1 cellular context compared by ENCODE assay signal in the genomic region with DNA sequence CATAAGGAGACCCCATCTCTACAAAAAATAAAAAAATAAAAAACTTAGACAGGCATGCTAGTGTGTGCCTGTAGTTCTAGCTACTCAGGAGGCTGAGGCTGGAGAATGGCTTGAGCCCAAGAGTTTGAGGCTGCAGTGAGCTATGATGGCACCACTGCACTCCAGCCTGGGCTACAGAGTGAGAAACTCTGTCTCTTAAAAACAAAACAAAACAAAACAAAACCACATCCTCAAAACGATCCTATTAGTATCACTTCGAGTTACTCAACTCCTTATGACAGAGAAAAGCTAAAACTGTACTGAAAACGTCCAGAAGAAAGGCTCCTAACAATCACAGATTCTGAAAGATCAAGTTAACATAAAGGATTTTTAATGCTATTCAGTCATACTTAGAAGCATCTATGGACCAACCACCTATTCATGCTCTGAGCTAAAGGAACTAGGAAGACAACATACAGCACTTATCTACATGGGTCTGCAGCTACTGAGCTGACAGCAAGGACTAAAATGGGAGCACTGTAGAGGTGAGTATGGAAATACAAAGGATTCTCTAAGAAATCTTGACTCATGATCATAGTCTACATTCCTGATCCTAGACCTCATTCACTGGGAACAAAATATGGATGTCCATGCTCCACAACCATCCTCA.
TF ChIP-seq lines count a peak whose summit lies in the region.

No MANE protein-coding gene starts in this region.

TF ChIP-seq in HepG2, 621 proteins besides CTCF, POLR2A, EP300 and RAD21 (continued from another document):
- TF ChIP-seq RNF2 (conservative IDR thresholded peaks at IDR 0.05; ENCODE audit: low read depth) (no peak), NR2C2 (CRISPR knock-in tag; IDR thresholded peaks at IDR 0.05; ENCODE audit: borderline replicate concordance) (no peak), CEBPB (IDR thresholded peaks at IDR 0.05; ENCODE audit: borderline replicate concordance, low read depth, low read length) (no peak), MAF1 (CRISPR knock-in tag; IDR thresholded peaks at IDR 0.05; ENCODE audit: borderline replicate concordance) (no peak), TEAD3 (CRISPR knock-in tag; optimal IDR thresholded peaks at IDR 0.05; ENCODE audit: borderline replicate concordance) (no peak), PHF5A (CRISPR knock-in tag; IDR thresholded peaks at IDR 0.05; ENCODE audit: low read depth, unreplicated experiment) (no peak), SP5 (CRISPR knock-in tag; IDR thresholded peaks at IDR 0.05; ENCODE audit: borderline replicate concordance, low read depth) (no peak)
